Comparison of ENCODE assay signal across 14 cellular contexts in the genomic region with DNA sequence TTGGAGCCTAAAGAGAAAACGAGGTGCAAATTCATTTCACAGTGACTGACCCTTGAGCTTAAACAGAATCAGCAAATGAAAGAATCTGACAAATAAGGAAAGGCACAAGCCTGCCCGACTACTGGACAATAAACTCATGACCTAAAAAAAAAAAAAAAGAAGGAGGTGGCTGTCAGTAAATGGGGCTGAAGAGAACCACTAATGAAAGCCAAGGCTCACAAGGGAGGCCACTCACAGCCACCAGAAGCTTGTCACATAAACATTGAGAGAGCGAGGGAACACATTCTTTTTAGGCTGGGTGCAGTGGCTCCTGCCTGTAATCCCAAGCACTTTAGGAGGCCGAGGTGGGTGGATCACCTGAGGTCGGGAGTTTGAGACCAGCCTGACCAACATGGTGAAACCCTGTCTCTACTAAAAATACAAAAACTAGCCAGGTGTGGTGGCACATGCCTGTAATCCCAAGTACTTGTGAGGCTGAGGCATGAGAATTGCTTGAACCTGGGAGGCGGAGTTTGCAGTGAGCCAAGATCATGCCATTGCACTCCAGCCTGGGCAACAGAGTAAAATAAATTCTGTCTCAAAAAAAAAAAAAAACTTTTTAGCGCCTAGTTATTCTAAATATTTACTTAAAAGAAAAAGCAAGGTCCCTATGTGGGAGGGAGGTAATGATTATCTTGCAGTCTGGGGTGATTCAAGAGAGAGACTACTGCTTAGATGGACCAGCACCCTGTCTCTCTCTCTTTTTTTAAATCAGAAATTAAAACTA. TPM values are rescaled to one million over a fixed set of nuclear protein-coding genes. Genes with fewer than 3 reads are reported as not detected.
"Had no signal": no experiment of that assay in that cellular context is flagged by ENCODE, and none has a peak within 500 bp of the region (broad histone marks: within the 10 kb centered on the region; RNA-seq: fewer than 3 reads in every experiment).

No MANE protein-coding gene starts in this region.

RNA-seq across cellular contexts. Expression of a gene that starts 4.0 kb away (rescaled TPM):
- total RNA-seq: activated CD4-positive, alpha-beta memory T cell treated with anti-CD3 and anti-CD28 coated beads, Interleukin-2, amount 10 ng/mL, durations not matched to agents 7 days and 5 days; activated CD4-positive, alpha-beta T cell treated with anti-CD3 and anti-CD28 coated beads for 36 hours; activated CD4-positive, alpha-beta T cell treated with anti-CD3 and anti-CD28 coated beads, Interleukin-2, amount 10 ng/mL, durations not matched to agents 7 days and 5 days; activated CD8-positive, alpha-beta memory T cell treated with anti-CD3 and anti-CD28 coated beads, Interleukin-2, amount 10 ng/mL, durations not matched to agents 7 days and 5 days; activated CD8-positive, alpha-beta T cell treated with anti-CD3 and anti-CD28 coated beads, Interleukin-2, amount 10 ng/mL, durations not matched to agents 7 days and 5 days; activated naive CD8-positive, alpha-beta T cell treated with anti-CD3 and anti-CD28 coated beads, Interleukin-2, amount 10 ng/mL, durations not matched to agents 7 days and 5 days; activated T-helper 2 cell treated with anti-CD3 and anti-CD28 coated beads, Interferon-gamma antibody, Interleukin-2, Interleukin-4, amounts not matched to agents 10 μg/mL and 5 μg/mL and 100 μg/mL, durations not matched to agents 14 hours and 24 hours and 36 hours; ascending aorta; cardiac septum; T-cell; T-helper 1 cell treated with Interleukin-12 subunit alpha and Interleukin-12 subunit beta and Interleukin-4 antibody, amounts not matched to agents 30 ng/mL and 1 ng/mL, for 36 hours; T-helper 17 cell; T-helper 2 cell treated with Interferon-gamma antibody and Interleukin-4, amounts not matched to agents 100 ng/mL and 5 ng/mL, for 36 hours; WTC11 had no signal
